In genomic region chr4:105057370-105058096, GRCh38 we compare ENCODE assay signal across 13 cellular contexts.
DNase-seq lines count a peak whose midpoint lies in the region; ATAC-seq, FAIRE-seq and TF ChIP-seq lines count a peak whose summit lies in the region.
"Had no signal": no experiment of that assay in that cellular context is flagged by ENCODE, and none has a peak within 500 bp of the region (broad histone marks: within the 10 kb centered on the region; RNA-seq: fewer than 3 reads in every experiment).

No MANE protein-coding gene starts in this region.

- CTCF ChIA-PET in T-cell (lab: Charles Lee): no interaction called here

- WGBS in hepatocyte (ENCODE audit: low lambda C conversion rate, missing lambda C conversion rate): 89% methylated on average over 5 of the region's 5 CpGs
- WGBS in small intestine, 3 donors: 81 to 91% (median 85%) methylated on average over 5 of the region's 5 CpGs

- H3K36me3 Mint-ChIP-seq in T-cell: no peaks in the 10 kb centered on the region

- ATAC-seq in GM21390 (IDR thresholded peaks at IDR 0.05; ENCODE audit: unreplicated experiment): peak; percentile 18
- ATAC-seq in T-cell (replicated peaks in 1 of 4): no peak

- H3K36me3 ChIP-seq in GM06990 (ENCODE audit: control insufficient read depth, insufficient read depth, low read length) (no peaks in the 10 kb centered on the region), hepatocyte (replicated peaks; ENCODE audit: insufficient read depth, low read depth) (no peaks in the 10 kb centered on the region), small intestine (ENCODE audit: control insufficient read depth in 2 of 2, insufficient read depth in 2 of 2, low read length in 2 of 2) (no peaks in the 10 kb centered on the region)
- H3K36me3 ChIP-seq: breast epithelium had no signal

- peaks cover 2 to 3% (median 3%) of the 10 kb centered on the region in 3 donors for H3K9me3 Mint-ChIP-seq in T-cell

- H3K4me3 Mint-ChIP-seq in T-cell: no peak overlapping the region
- H3K4me3 Mint-ChIP-seq: immature natural killer cell, neural crest cell had no signal

- no peaks in the 10 kb centered on the region for H3K27me3 Mint-ChIP-seq in T-cell

- peaks cover 10 to 25% (median 20%) of the 10 kb centered on the region in 3 donors for H3K4me1 Mint-ChIP-seq in T-cell

- H3K4me2 ChIP-seq in hepatocyte: no peak overlapping the region

- no peaks in the 10 kb centered on the region for H3K4me1 ChIP-seq in hepatocyte (ENCODE audit: insufficient read depth)
- no peaks in the 10 kb centered on the region for H3K4me1 ChIP-seq in small intestine (ENCODE audit: control insufficient read depth in 2 of 2, insufficient read depth in 1 of 2, low read depth in 1 of 2, low read length in 1 of 2)
- H3K4me1 ChIP-seq: breast epithelium had no signal

- no peaks in the 10 kb centered on the region for H3K79me2 ChIP-seq in hepatocyte

- H4K20me1 ChIP-seq in hepatocyte (ENCODE audit: insufficient read depth, poor library complexity, severe bottlenecking): no peaks in the 10 kb centered on the region

- H3K9me3 ChIP-seq in hepatocyte (ENCODE audit: low read depth) (no peaks in the 10 kb centered on the region), small intestine (ENCODE audit: control insufficient read depth, low read depth) (no peaks in the 10 kb centered on the region)
- H3K9me3 ChIP-seq: breast epithelium had no signal

- H3K4me3 ChIP-seq in GM06990 (replicated peaks; ENCODE audit: low read depth, low read length): peak overlapping the region; percentile 33; the same call in 1 of the 2 replicates
- H3K4me3 ChIP-seq in hepatocyte: no peak overlapping the region
- no peak overlapping the region for H3K4me3 ChIP-seq in small intestine (ENCODE audit: low read depth in 1 of 2, low read length in 2 of 2)
- H3K4me3 ChIP-seq: breast epithelium had no signal

- TF ChIP-seq CTCF in GM06990 (IDR thresholded peaks at IDR 0.05; ENCODE audit: insufficient read depth, low read length, poor library complexity, severe bottlenecking) (no peak), hepatocyte (IDR thresholded peaks at IDR 0.05; ENCODE audit: poor library complexity) (no peak)

- POLR2A ChIA-PET in T-cell (lab: Charles Lee): no interaction called here

- no peak for FAIRE-seq in small intestine (lab: Jason Lieb, UNC)

- H3K27ac ChIP-seq in hepatocyte (no peak overlapping the region), small intestine (ENCODE audit: low read depth in 1 of 2, low read length in 1 of 2) (no peak overlapping the region)
- H3K27ac ChIP-seq: breast epithelium, C4-2B had no signal

- no peak overlapping the region for H2AFZ ChIP-seq in hepatocyte

- no peak overlapping the region for H3K27ac Mint-ChIP-seq in T-cell
- H3K27ac Mint-ChIP-seq: immature natural killer cell had no signal

- DNase-seq in GM06990 (ENCODE audit: extremely low read depth, insufficient read length) (peak; percentile 47), NOMO-1 treated with dmso at 0.1 percent for 144 hours (lab: John Stamatoyannopoulos, UW; ENCODE audit: unreplicated experiment) (peak; percentile 93), globus pallidus (ENCODE audit: low spot score) (peak; percentile 11), hepatocyte (ENCODE audit: low spot score) (no peak), small intestine (no peak), T-cell (no peak), C1 segment of cervical spinal cord (lab: John Stamatoyannopoulos, UW) (no peak)
- DNase-seq: immature natural killer cell, Karpas-422 had no signal

- no peaks in the 10 kb centered on the region for H3K9me2 ChIP-seq in hepatocyte (replicated peaks; ENCODE audit: insufficient read depth)

- no peaks in the 10 kb centered on the region for H3K27me3 ChIP-seq in GM06990 (replicated peaks; ENCODE audit: control insufficient read depth, insufficient read depth, low read length)
- H3K27me3 ChIP-seq in hepatocyte: no peaks in the 10 kb centered on the region
- H3K27me3 ChIP-seq in small intestine (ENCODE audit: control insufficient read depth in 2 of 2, insufficient read depth in 2 of 2, low read length in 2 of 2): no peaks in the 10 kb centered on the region
- H3K27me3 ChIP-seq: breast epithelium had no signal

Comparison
In these comparisons a context has a peak if more than half of its experiments do, and no peak if none do; other contexts are left out.
1. DNase-seq: peak in GM06990 (single experiment), NOMO-1 treated with dmso at 0.1 percent for 144 hours (single experiment) and globus pallidus (single experiment); none in hepatocyte (single experiment), small intestine (single experiment), T-cell (0 of 34) and C1 segment of cervical spinal cord (0 of 14).